ENCODE assay signal across 8 cellular contexts in the genomic region with DNA sequence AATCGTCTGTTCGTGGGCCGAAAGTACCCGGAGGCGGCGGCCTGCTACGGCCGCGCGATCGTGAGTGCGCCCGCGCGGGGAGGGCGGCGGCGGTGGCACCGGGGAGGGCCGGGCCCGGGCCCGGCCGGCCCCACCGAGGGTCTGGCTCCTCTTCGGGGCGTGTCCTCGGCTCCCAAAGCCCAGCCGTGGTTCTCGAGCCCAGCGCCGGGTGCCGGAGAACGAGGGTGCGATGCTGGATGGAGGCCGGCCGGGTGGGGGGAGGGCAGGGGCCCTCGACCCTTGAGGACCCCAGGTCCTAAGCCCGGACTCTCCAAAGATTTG. TPM values are rescaled to one million over a fixed set of nuclear protein-coding genes. Genes with fewer than 3 reads are reported as not detected.
DNase-seq lines count a peak whose midpoint lies in the region; ATAC-seq and TF ChIP-seq lines count a peak whose summit lies in the region.

No MANE protein-coding gene starts in this region.

- no peak for TF ChIP-seq POLR2A in body of pancreas (IDR thresholded peaks at IDR 0.05)

- peak overlapping the region; percentile 43 for H3K18ac ChIP-seq in mesendoderm (ENCODE audit: low read length)

- H3K27me3 ChIP-seq in left ventricle myocardium inferior (ENCODE audit: low read depth) (peaks cover 19% of the 10 kb centered on the region), body of pancreas (no peaks in the 10 kb centered on the region), mesendoderm (ENCODE audit: insufficient read depth, low read length, poor library complexity) (no peaks in the 10 kb centered on the region), aorta (ENCODE audit: control insufficient read depth in 1 of 2, insufficient read depth in 2 of 2, low read length in 1 of 2) (no peaks in the 10 kb centered on the region)

- DNase-seq in left ventricle myocardium inferior (no peak), cardiac septum (ENCODE audit: low spot score) (no peak), body of pancreas (no peak), mesendoderm (no peak), aorta (no peak)

- H3K27ac ChIP-seq in left ventricle myocardium inferior (replicated peaks) (peak overlapping the region; percentile 100), body of pancreas (peak overlapping the region; percentile 86 to 95 (median 92)), mesendoderm (ENCODE audit: low read depth, low read length) (peak overlapping the region; percentile 53), aorta (ENCODE audit: low read depth in 1 of 2, low read length in 2 of 2) (peak overlapping the region in 1 of 2 donors; percentile 19)

- H2BK15ac ChIP-seq in mesendoderm (replicated peaks; ENCODE audit: low read depth), result no peak overlapping the region

- H4K5ac ChIP-seq in mesendoderm (ENCODE audit: low read length), result no peak overlapping the region

- TF ChIP-seq CTCF in left ventricle myocardium inferior (IDR thresholded peaks at IDR 0.05; ENCODE audit: borderline replicate concordance) (no peak), body of pancreas (IDR thresholded peaks at IDR 0.05) (no peak)

- no peak overlapping the region for H2AK5ac ChIP-seq in mesendoderm (ENCODE audit: low read length)

- intact Hi-C loops in left ventricle myocardium inferior (cut with micrococcal nuclease), result no loop called here
- intact Hi-C loops in cardiac septum (cut with DNase I), result no loop called here
- intact Hi-C loops in body of pancreas (cut with DNase I), result no loop called here
- intact Hi-C loops in aorta (cut with DNase I), result no loop called here

- peak overlapping the region; percentile 94 for H3K4me2 ChIP-seq in mesendoderm (ENCODE audit: low read length)

- peak overlapping the region; percentile 92 for H3K56ac ChIP-seq in mesendoderm (ENCODE audit: low read length)

- H4K8ac ChIP-seq in mesendoderm (ENCODE audit: low read depth, low read length), result no peak overlapping the region

- H2BK5ac ChIP-seq in mesendoderm (ENCODE audit: low read length), result no peak overlapping the region

- no peaks in the 10 kb centered on the region for H3K9me3 ChIP-seq in left ventricle myocardium inferior (replicated peaks)
- no peaks in the 10 kb centered on the region for H3K9me3 ChIP-seq in body of pancreas
- H3K9me3 ChIP-seq in aorta (ENCODE audit: control insufficient read depth, low read length), result no peaks in the 10 kb centered on the region

- H3K36me3 ChIP-seq in left ventricle myocardium inferior, result peaks cover 21% of the 10 kb centered on the region
- H3K36me3 ChIP-seq in body of pancreas (replicated peaks in 1 of 2; ENCODE audit: insufficient read depth in 1 of 2, low read depth in 2 of 2), result peaks cover 7 to 12% of the 10 kb centered on the region in 2 donors
- peaks cover 13% of the 10 kb centered on the region for H3K36me3 ChIP-seq in mesendoderm (ENCODE audit: control insufficient read depth, insufficient read depth, low read length)
- peaks cover 0 to 5% of the 10 kb centered on the region in 2 donors for H3K36me3 ChIP-seq in aorta (ENCODE audit: control insufficient read depth in 1 of 2, insufficient read depth in 2 of 2, low read length in 1 of 2)

- peaks cover 18% of the 10 kb centered on the region for H3K79me2 ChIP-seq in mesendoderm (ENCODE audit: control insufficient read depth, insufficient read depth, low read length)

- H3K79me1 ChIP-seq in mesendoderm (ENCODE audit: low read length), result peaks cover 15% of the 10 kb centered on the region

- peak overlapping the region; percentile 66 for H3K23ac ChIP-seq in mesendoderm (ENCODE audit: low read length)

- WGBS in body of pancreas, 2 donors, result 0% methylated on average over 35 of the region's 38 CpGs; no CpG with 5 or more reads in 1 of the 2 donors
- WGBS in mesendoderm (ENCODE audit: extremely low coverage, insufficient coverage, low lambda C conversion rate), result no CpG with 5 or more reads among the region's 38 CpGs
- WGBS in aorta, 2 donors, result 0 to 1% methylated on average over 33 to 38 of the region's 38 CpGs

- peak overlapping the region; percentile 59 for H3K4ac ChIP-seq in mesendoderm (ENCODE audit: low read depth, low read length)

- ATAC-seq in body of pancreas, result no peak
- no peak for ATAC-seq in aorta (ENCODE audit: low FRiP score)
- no peak for ATAC-seq in GM18511 (IDR thresholded peaks at IDR 0.05; ENCODE audit: unreplicated experiment)
- no peak for ATAC-seq in GM19023 (IDR thresholded peaks at IDR 0.05; ENCODE audit: unreplicated experiment)
- ATAC-seq in GM18867 (IDR thresholded peaks at IDR 0.05; ENCODE audit: unreplicated experiment), result no peak

- H2BK120ac ChIP-seq in mesendoderm (ENCODE audit: low read depth, low read length), result no peak overlapping the region

- peak overlapping the region; percentile 88 for H3K4me3 ChIP-seq in left ventricle myocardium inferior
- peak overlapping the region; percentile 0 to 29 for H3K4me3 ChIP-seq in body of pancreas
- peak overlapping the region; percentile 91 for H3K4me3 ChIP-seq in mesendoderm (ENCODE audit: low read length)
- H3K4me3 ChIP-seq in aorta (ENCODE audit: low read length in 2 of 2), result peak overlapping the region; percentile 67 to 73

- H3K9ac ChIP-seq in mesendoderm (ENCODE audit: low read length), result peak overlapping the region; percentile 94

- H3K4me1 ChIP-seq in left ventricle myocardium inferior (peaks cover 73% of the 10 kb centered on the region), body of pancreas (peaks cover 59% of the 10 kb centered on the region), mesendoderm (ENCODE audit: control insufficient read depth, low read depth, low read length) (no peaks in the 10 kb centered on the region), aorta (ENCODE audit: control insufficient read depth in 1 of 2, insufficient read depth in 2 of 2, low read length in 2 of 2) (no peaks in the 10 kb centered on the region)

RNA-seq across cellular contexts. Expression of gene STUB1, which starts 0.4 kb away (rescaled TPM):
- total RNA-seq in left ventricle myocardium inferior, result 113 TPM
- total RNA-seq in cardiac septum, result 110 TPM
- 100 to 1,000 TPM in 1 of 2 donors, 10 to 100 TPM in 1; 63.3 to 205 TPM for total RNA-seq in body of pancreas
- polyA plus RNA-seq in mesendoderm (2013, experiment 1 of 2), result 69.6 TPM
- polyA plus RNA-seq in mesendoderm (2013, experiment 2 of 2), result 69.7 TPM
- 10 to 100 TPM; 67.4 to 84.3 TPM for total RNA-seq in aorta
- polyA plus RNA-seq in aorta, result 100 to 1,000 TPM; 126 to 169 TPM

RNA-seq across cellular contexts. Expression of gene JMJD8, which starts 3.5 kb away (rescaled TPM):
- total RNA-seq in left ventricle myocardium inferior (43.1 TPM), cardiac septum (50.5 TPM), body of pancreas (100 to 1,000 TPM in 1 of 2 donors, 10 to 100 TPM in 1; 49.5 to 128 TPM), aorta (10 to 100 TPM; 46.1 to 51.7 TPM)
- 42.7 TPM for polyA plus RNA-seq in mesendoderm (2013, experiment 1 of 2)
- 41.5 TPM for polyA plus RNA-seq in mesendoderm (2013, experiment 2 of 2)
- polyA plus RNA-seq in aorta, result 100 to 1,000 TPM in 1 of 2 donors, 10 to 100 TPM in 1; 55.2 to 110 TPM

RNA-seq across cellular contexts. Expression of gene RHBDL1, which starts 5.1 kb away (rescaled TPM):
- total RNA-seq in left ventricle myocardium inferior (2.3 TPM), cardiac septum (1.8 TPM), body of pancreas (1 to 10 TPM; 1.8 to 4.3 TPM), aorta (1 to 10 TPM in 1 of 2 donors, under 1 TPM in 1; 0.88 to 1.3 TPM)
- 0.22 TPM for polyA plus RNA-seq in mesendoderm (2013, experiment 1 of 2)
- 0.32 TPM for polyA plus RNA-seq in mesendoderm (2013, experiment 2 of 2)
- polyA plus RNA-seq in aorta, result 1 to 10 TPM in 1 of 2 donors, not detected in 1; 1.5 TPM

RNA-seq across cellular contexts. Expression of gene WDR24, which starts 9.6 kb away (rescaled TPM):
- total RNA-seq in left ventricle myocardium inferior, result 9.5 TPM
- total RNA-seq in cardiac septum, result 9.1 TPM
- 10 to 100 TPM in 1 of 2 donors, 1 to 10 TPM in 1; 8.6 to 16.8 TPM for total RNA-seq in body of pancreas
- 9.2 TPM for polyA plus RNA-seq in mesendoderm (2013, experiment 1 of 2)
- polyA plus RNA-seq in mesendoderm (2013, experiment 2 of 2), result 8.9 TPM
- total RNA-seq in aorta, result 1 to 10 TPM; 6.7 to 8.4 TPM
- 10 to 100 TPM in 1 of 2 donors, 1 to 10 TPM in 1; 4.3 to 10.4 TPM for polyA plus RNA-seq in aorta

RNA-seq across cellular contexts. Expression of gene RHOT2, which starts 12.7 kb away (rescaled TPM):
- total RNA-seq in left ventricle myocardium inferior (90.3 TPM), cardiac septum (102 TPM), body of pancreas (10 to 100 TPM; 65.6 to 89.0 TPM), aorta (10 to 100 TPM; 79.3 to 93.8 TPM)
- polyA plus RNA-seq in mesendoderm (2013, experiment 1 of 2), result 74.0 TPM
- 70.5 TPM for polyA plus RNA-seq in mesendoderm (2013, experiment 2 of 2)
- polyA plus RNA-seq in aorta, result 100 to 1,000 TPM in 1 of 2 donors, 10 to 100 TPM in 1; 27.4 to 356 TPM

Comparison
In these comparisons a context has a peak if more than half of its experiments do, and no peak if none do; other contexts are left out.
1. H3K4me3 ChIP-seq: peak in every context shown above with its lines; median percentile 91 in mesendoderm; 88 in left ventricle myocardium inferior; 70 in aorta; 14 in body of pancreas.